20 cellular contexts compared by ENCODE assay signal in the genomic region with DNA sequence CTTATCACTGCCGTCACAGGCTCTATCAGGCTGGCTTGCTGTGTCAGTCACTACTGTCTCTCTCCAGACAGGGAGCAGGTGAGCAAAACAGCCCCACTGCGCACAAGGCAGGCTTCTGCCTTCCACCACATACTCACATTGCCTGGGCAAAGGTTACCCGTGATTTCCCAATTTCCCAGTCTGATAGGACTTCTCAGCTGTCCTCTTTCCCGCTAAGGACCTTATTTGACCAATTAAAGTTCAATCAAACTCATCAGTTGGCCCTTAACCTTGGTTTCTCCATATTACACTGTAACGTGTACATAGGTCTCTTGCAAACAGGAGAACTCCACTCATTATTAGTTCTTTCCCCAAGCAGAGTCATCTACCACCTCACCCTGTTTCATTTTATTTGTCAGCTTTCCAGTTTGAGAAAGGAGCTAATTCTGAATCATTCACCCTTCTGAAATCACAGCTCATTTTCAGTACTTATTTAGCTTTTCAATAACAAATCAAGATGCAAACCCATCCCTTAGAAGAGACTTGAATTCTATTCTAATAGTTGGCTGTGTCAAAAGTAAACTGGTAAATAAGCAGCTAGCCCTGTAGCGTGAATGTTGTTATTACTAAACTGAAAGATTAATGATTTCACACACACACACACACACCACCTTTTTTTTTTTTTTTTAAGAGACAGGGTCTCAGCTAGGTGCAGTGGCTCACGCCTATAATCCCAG.
"Had no signal": no experiment of that assay in that cellular context is flagged by ENCODE, and none has a peak within 500 bp of the region (broad histone marks: within the 10 kb centered on the region; RNA-seq: fewer than 3 reads in every experiment).

No MANE protein-coding gene starts in this region.

- DNase-seq: activated CD4-positive, alpha-beta T cell treated with anti-CD3 and anti-CD28 coated beads, Interleukin-2, amount 10 ng/mL, durations not matched to agents 24 days and 14 days; activated gamma-delta T cell; dorsolateral prefrontal cortex; foreskin fibroblast; glutamatergic neuron; hypothalamus; kidney; left ventricle myocardium inferior; mucosa of descending colon; naive thymus-derived CD4-positive, alpha-beta T cell; stimulated activated CD4-positive, alpha-beta T cell treated with anti-CD3 and anti-CD28 coated beads, Interleukin-15, amount 100 ng/mL, for 24 hours; stimulated activated CD4-positive, alpha-beta T cell treated with anti-CD3 and anti-CD28 coated beads, Interleukin-4, amount 100 ng/mL, for 1 hour; stimulated activated naive CD4-positive, alpha-beta T cell treated with Interleukin-2 at 50 U/mL for 16 hours; substantia nigra had no signal

- ATAC-seq: mucosa of descending colon; naive thymus-derived CD4-positive, alpha-beta T cell had no signal

- H3K4me1 Mint-ChIP-seq: activated CD4-positive, alpha-beta T cell treated with anti-CD3 and anti-CD28 coated beads, Interleukin-2, amount 10 ng/mL, durations not matched to agents 24 days and 14 days; memory B cell; naive thymus-derived CD4-positive, alpha-beta T cell had no signal

- H3K27me3 Mint-ChIP-seq: activated CD4-positive, alpha-beta T cell treated with anti-CD3 and anti-CD28 coated beads, Interleukin-2, amount 10 ng/mL, durations not matched to agents 24 days and 14 days; memory B cell; naive thymus-derived CD4-positive, alpha-beta T cell had no signal

- H3K9me3 Mint-ChIP-seq: activated CD4-positive, alpha-beta T cell treated with anti-CD3 and anti-CD28 coated beads, Interleukin-2, amount 10 ng/mL, durations not matched to agents 24 days and 14 days; memory B cell; naive thymus-derived CD4-positive, alpha-beta T cell had no signal

- H3K9me3 ChIP-seq: esophagus muscularis mucosa, left ventricle myocardium inferior, mucosa of descending colon, neutrophil, tibial nerve had no signal

- H3K4me1 ChIP-seq: tibial nerve had no signal

- FAIRE-seq: kidney had no signal

- H3K4me3 ChIP-seq: dorsolateral prefrontal cortex, esophagus muscularis mucosa, left ventricle myocardium inferior, mucosa of descending colon, SK-N-MC, tibial nerve had no signal

- H3K27ac ChIP-seq: dorsolateral prefrontal cortex, esophagus muscularis mucosa, left ventricle myocardium inferior, neutrophil, SK-N-MC, tibial nerve, VCaP had no signal

- H3K27me3 ChIP-seq: dorsolateral prefrontal cortex, esophagus muscularis mucosa, neutrophil, tibial nerve had no signal

- H3K27ac Mint-ChIP-seq: activated CD4-positive, alpha-beta T cell treated with anti-CD3 and anti-CD28 coated beads, Interleukin-2, amount 10 ng/mL, durations not matched to agents 24 days and 14 days; memory B cell; naive thymus-derived CD4-positive, alpha-beta T cell had no signal

- H3K4me3 Mint-ChIP-seq: activated CD4-positive, alpha-beta T cell treated with anti-CD3 and anti-CD28 coated beads, Interleukin-2, amount 10 ng/mL, durations not matched to agents 24 days and 14 days; memory B cell; naive thymus-derived CD4-positive, alpha-beta T cell had no signal
